ENCODE assay signal across 12 cellular contexts in genomic region chr4:1137063-1137771, GRCh38. TPM values are rescaled to one million over a fixed set of nuclear protein-coding genes. Genes with fewer than 3 reads are reported as not detected.
A peak's percentile ranks its signal among the peaks of the same experiment; 100 is the strongest.
DNase-seq lines count a peak whose midpoint lies in the region; ATAC-seq and TF ChIP-seq lines count a peak whose summit lies in the region.
"Had no signal": no experiment of that assay in that cellular context is flagged by ENCODE, and none has a peak within 500 bp of the region (broad histone marks: within the 10 kb centered on the region; RNA-seq: fewer than 3 reads in every experiment).

No MANE protein-coding gene starts in this region.

- H3K36me3 ChIP-seq in upper lobe of left lung (no peaks in the 10 kb centered on the region), ascending aorta (no peaks in the 10 kb centered on the region), stomach (no peaks in the 10 kb centered on the region)
- H3K36me3 ChIP-seq: BE2C had no signal

- peak in 1 of 2 donors; percentile 44 for ATAC-seq in upper lobe of left lung (ENCODE audit: low FRiP score in 2 of 2)

- no peaks in the 10 kb centered on the region for H3K27me3 Mint-ChIP-seq in activated naive CD4-positive, alpha-beta T cell treated with anti-CD3 and anti-CD28 coated beads, Interleukin-2, amount 50 U/mL, for 24 hours
- peaks cover 24% of the 10 kb centered on the region for H3K27me3 Mint-ChIP-seq in T-helper 1 cell treated with Interleukin-12 subunit alpha and Interleukin-12 subunit beta and Interleukin-4 antibody, amounts not matched to agents 30 μg/mL and 1 μg/mL, for 36 hours (ENCODE audit: low read depth)
- H3K27me3 Mint-ChIP-seq in immature natural killer cell (ENCODE audit: low read depth in 3 of 3): peaks cover 0 to 5% (median 0%) of the 10 kb centered on the region in 3 donors
- peaks cover 82% of the 10 kb centered on the region for H3K27me3 Mint-ChIP-seq in mesothelial cell of epicardium (ENCODE audit: low read depth)

- H3K4me3 ChIP-seq in upper lobe of left lung: peak overlapping the region in 3 of 4 donors; percentile 1 to 29 (median 4)
- H3K4me3 ChIP-seq in ascending aorta: no peak overlapping the region
- peak overlapping the region in 1 of 4 donors; percentile 13 for H3K4me3 ChIP-seq in stomach
- H3K4me3 ChIP-seq: GM23248, hepatocyte had no signal

- intact Hi-C loops in ascending aorta (cut with DNase I): no loop called here
- intact Hi-C loops in stomach (cut with DNase I; ENCODE audit: low total_unique reads): loop anchor here (10.0 kb wide), 2 partner anchors 128 to 218 kb away; no protein-coding TSS in a partner anchor

- TF ChIP-seq POLR2A in upper lobe of left lung (IDR thresholded peaks at IDR 0.05) (no peak), stomach (IDR thresholded peaks at IDR 0.05) (no peak)

- H3K36me3 Mint-ChIP-seq in activated naive CD4-positive, alpha-beta T cell treated with anti-CD3 and anti-CD28 coated beads, Interleukin-2, amount 50 U/mL, for 24 hours: no peaks in the 10 kb centered on the region
- peaks cover 2% of the 10 kb centered on the region for H3K36me3 Mint-ChIP-seq in T-helper 1 cell treated with Interleukin-12 subunit alpha and Interleukin-12 subunit beta and Interleukin-4 antibody, amounts not matched to agents 30 μg/mL and 1 μg/mL, for 36 hours (ENCODE audit: low read depth)
- no peaks in the 10 kb centered on the region for H3K36me3 Mint-ChIP-seq in immature natural killer cell
- H3K36me3 Mint-ChIP-seq in mesothelial cell of epicardium: no peaks in the 10 kb centered on the region

- H3K27ac Mint-ChIP-seq in activated naive CD4-positive, alpha-beta T cell treated with anti-CD3 and anti-CD28 coated beads, Interleukin-2, amount 50 U/mL, for 24 hours: peak overlapping the region; percentile 48
- H3K27ac Mint-ChIP-seq in T-helper 1 cell treated with Interleukin-12 subunit alpha and Interleukin-12 subunit beta and Interleukin-4 antibody, amounts not matched to agents 30 μg/mL and 1 μg/mL, for 36 hours: peak overlapping the region; percentile 52
- H3K27ac Mint-ChIP-seq in immature natural killer cell (peak overlapping the region; percentile 55 to 94 (median 79)), mesothelial cell of epicardium (no peak overlapping the region)

- TF ChIP-seq CTCF in upper lobe of left lung (IDR thresholded peaks at IDR 0.05) (no peak), ascending aorta (IDR thresholded peaks at IDR 0.05) (no peak), mesothelial cell of epicardium (IDR thresholded peaks at IDR 0.05; ENCODE audit: unreplicated experiment) (no peak), stomach (IDR thresholded peaks at IDR 0.05) (no peak)

- 44 to 54% methylated on average over 8 of the region's 8 CpGs for WGBS in upper lobe of left lung, 2 donors
- 66 to 79% (median 71%) methylated on average over 8 of the region's 8 CpGs for WGBS in stomach, 5 donors

- H3K4me1 Mint-ChIP-seq in activated naive CD4-positive, alpha-beta T cell treated with anti-CD3 and anti-CD28 coated beads, Interleukin-2, amount 50 U/mL, for 24 hours: peaks cover 25% of the 10 kb centered on the region
- peaks cover 12% of the 10 kb centered on the region for H3K4me1 Mint-ChIP-seq in T-helper 1 cell treated with Interleukin-12 subunit alpha and Interleukin-12 subunit beta and Interleukin-4 antibody, amounts not matched to agents 30 μg/mL and 1 μg/mL, for 36 hours (ENCODE audit: low read depth)
- H3K4me1 Mint-ChIP-seq in immature natural killer cell (peaks cover 19 to 31% of the 10 kb centered on the region in 2 donors), mesothelial cell of epicardium (no peaks in the 10 kb centered on the region)

- peak overlapping the region in 2 of 4 donors; percentile 8 to 50 for H3K27ac ChIP-seq in upper lobe of left lung
- H3K27ac ChIP-seq in ascending aorta: no peak overlapping the region
- peak overlapping the region in 1 of 5 donors; percentile 22 for H3K27ac ChIP-seq in stomach
- H3K27ac ChIP-seq: GM23248, hepatocyte had no signal

- no peak for DNase-seq in activated naive CD4-positive, alpha-beta T cell treated with Interleukin-2 at 50 U/mL for 16 hours
- DNase-seq in immature natural killer cell (peak; percentile 22 to 40 (median 39)), upper lobe of left lung (no peak), ascending aorta (ENCODE audit: low spot score in 2 of 2) (no peak), mesothelial cell of epicardium (ENCODE audit: low spot score in 2 of 2, unreplicated experiment in 2 of 2) (no peak), stomach (no peak)
- DNase-seq: BE2C, GM23248, NCI-H1694 treated with DMSO at 0.1 percent for 48 hours had no signal

- H3K9me3 Mint-ChIP-seq in activated naive CD4-positive, alpha-beta T cell treated with anti-CD3 and anti-CD28 coated beads, Interleukin-2, amount 50 U/mL, for 24 hours: no peaks in the 10 kb centered on the region
- H3K9me3 Mint-ChIP-seq in T-helper 1 cell treated with Interleukin-12 subunit alpha and Interleukin-12 subunit beta and Interleukin-4 antibody, amounts not matched to agents 30 μg/mL and 1 μg/mL, for 36 hours: no peaks in the 10 kb centered on the region
- no peaks in the 10 kb centered on the region for H3K9me3 Mint-ChIP-seq in immature natural killer cell
- peaks cover 8% of the 10 kb centered on the region for H3K9me3 Mint-ChIP-seq in mesothelial cell of epicardium

- H3K27me3 ChIP-seq in upper lobe of left lung (no peaks in the 10 kb centered on the region), ascending aorta (no peaks in the 10 kb centered on the region), stomach (peaks cover 0 to 10% (median 0%) of the 10 kb centered on the region in 3 donors)
- H3K27me3 ChIP-seq: hepatocyte had no signal

- TF ChIP-seq EP300 in upper lobe of left lung (IDR thresholded peaks at IDR 0.05) (no peak), stomach (IDR thresholded peaks at IDR 0.05) (no peak)

- H3K9me3 ChIP-seq in upper lobe of left lung (no peaks in the 10 kb centered on the region), ascending aorta (no peaks in the 10 kb centered on the region), stomach (no peaks in the 10 kb centered on the region)
- H3K9me3 ChIP-seq: BE2C had no signal

- peaks cover 0 to 10% (median 0%) of the 10 kb centered on the region in 4 donors for H3K4me1 ChIP-seq in upper lobe of left lung
- H3K4me1 ChIP-seq in ascending aorta: no peaks in the 10 kb centered on the region
- peaks cover 0 to 17% (median 0%) of the 10 kb centered on the region in 4 donors for H3K4me1 ChIP-seq in stomach
- H3K4me1 ChIP-seq: BE2C had no signal

- peak overlapping the region; percentile 85 for H3K4me3 Mint-ChIP-seq in activated naive CD4-positive, alpha-beta T cell treated with anti-CD3 and anti-CD28 coated beads, Interleukin-2, amount 50 U/mL, for 24 hours
- peak overlapping the region; percentile 71 for H3K4me3 Mint-ChIP-seq in T-helper 1 cell treated with Interleukin-12 subunit alpha and Interleukin-12 subunit beta and Interleukin-4 antibody, amounts not matched to agents 30 μg/mL and 1 μg/mL, for 36 hours
- H3K4me3 Mint-ChIP-seq in immature natural killer cell (peak overlapping the region; percentile 71 to 91 (median 86)), mesothelial cell of epicardium (no peak overlapping the region)

RNA-seq across cellular contexts. Expression of gene RNF212, which starts 23.9 kb away (rescaled TPM):
- polyA plus RNA-seq in immature natural killer cell: 1 to 10 TPM in 2 of 3 donors, not detected in 1; 1.3 to 2.4 TPM
- 10 to 100 TPM in 1 of 6 donors, 1 to 10 TPM in 5; 2.7 to 14.7 (median 5.3) TPM for total RNA-seq in upper lobe of left lung
- not detected for total RNA-seq in ascending aorta
- 10.9 to 15.6 TPM (median 13.4 TPM) in 3 replicates for total RNA-seq in mesothelial cell of epicardium
- 1 to 10 TPM in 1 of 5 donors, not detected in 4; 1.3 TPM for total RNA-seq in stomach
- 1 to 10 TPM; 1.7 to 4.8 (median 3.5) TPM for polyA plus RNA-seq in stomach

RNA-seq across cellular contexts. Expression of gene SPON2, which starts 35.2 kb away (rescaled TPM):
- 1,000 to 10,000 TPM in 2 of 3 donors, 100 to 1,000 TPM in 1; 603 to 1,685 (median 1,079) TPM for polyA plus RNA-seq in immature natural killer cell
- total RNA-seq in upper lobe of left lung: 10 to 100 TPM; 23.2 to 81.3 (median 50.8) TPM
- 14.0 TPM for total RNA-seq in ascending aorta
- total RNA-seq in mesothelial cell of epicardium: 44.0 to 58.7 TPM (median 56.4 TPM) in 3 replicates
- 100 to 1,000 TPM in 1 of 5 donors, 10 to 100 TPM in 4; 12.8 to 224 (median 63.9) TPM for total RNA-seq in stomach
- 10 to 100 TPM; 20.1 to 54.6 (median 40.6) TPM for polyA plus RNA-seq in stomach

Comparison
In these comparisons a context has a peak if more than half of its experiments do, and no peak if none do; other contexts are left out.
1. DNase-seq: peak in immature natural killer cell (3 of 3); none in activated naive CD4-positive, alpha-beta T cell treated with Interleukin-2 at 50 U/mL for 16 hours (single experiment), upper lobe of left lung (0 of 2), ascending aorta (0 of 2), mesothelial cell of epicardium (0 of 2) and stomach (single experiment).
2. H3K4me3 ChIP-seq: peak in upper lobe of left lung (3 of 4); none in ascending aorta (0 of 2).